In genomic region chr9:133113163-133113927, GRCh38 we compare ENCODE assay signal across 8 cellular contexts. TPM values are rescaled to one million over a fixed set of nuclear protein-coding genes. Genes with fewer than 3 reads are reported as not detected.
DNase-seq lines count a peak whose midpoint lies in the region; ATAC-seq and TF ChIP-seq lines count a peak whose summit lies in the region.

No MANE protein-coding gene starts in this region.

- no peaks in the 10 kb centered on the region for H3K36me3 ChIP-seq in hepatocyte (replicated peaks; ENCODE audit: insufficient read depth, low read depth)
- no peaks in the 10 kb centered on the region for H3K36me3 ChIP-seq in smooth muscle cell (ENCODE audit: low read depth)

- no peaks in the 10 kb centered on the region for H3K9me3 Mint-ChIP-seq in activated naive CD8-positive, alpha-beta T cell treated with anti-CD3 and anti-CD28 coated beads for 36 hours

- H2AFZ ChIP-seq in hepatocyte, result no peak overlapping the region
- no peak overlapping the region for H2AFZ ChIP-seq in smooth muscle cell (ENCODE audit: low read depth)

- H3K4me3 Mint-ChIP-seq in activated naive CD8-positive, alpha-beta T cell treated with anti-CD3 and anti-CD28 coated beads for 36 hours, result peak overlapping the region; percentile 40

- H3K27me3 Mint-ChIP-seq in activated naive CD8-positive, alpha-beta T cell treated with anti-CD3 and anti-CD28 coated beads for 36 hours, result no peaks in the 10 kb centered on the region

- DNase-seq in HK-2 (ENCODE audit: unreplicated experiment), result peak; percentile 57
- no peak for DNase-seq in activated naive CD8-positive, alpha-beta T cell treated with anti-CD3 and anti-CD28 coated beads for 36 hours
- DNase-seq in hepatocyte (ENCODE audit: low spot score), result no peak
- DNase-seq in smooth muscle cell (lab: John Stamatoyannopoulos, UW; ENCODE audit: unreplicated experiment), result no peak
- DNase-seq in effector CD4-positive, alpha-beta T cell, result no peak
- DNase-seq in hepatic stellate cell (ENCODE audit: low spot score), result no peak

- no peaks in the 10 kb centered on the region for H3K9me3 ChIP-seq in hepatocyte (ENCODE audit: low read depth)
- H3K9me3 ChIP-seq in smooth muscle cell (replicated peaks; ENCODE audit: low read depth), result no peaks in the 10 kb centered on the region

- peaks cover 1% of the 10 kb centered on the region for H3K36me3 Mint-ChIP-seq in activated naive CD8-positive, alpha-beta T cell treated with anti-CD3 and anti-CD28 coated beads for 36 hours

- no peak overlapping the region for H3K4me3 ChIP-seq in hepatocyte
- H3K4me3 ChIP-seq in smooth muscle cell, result no peak overlapping the region

- H3K4me1 Mint-ChIP-seq in activated naive CD8-positive, alpha-beta T cell treated with anti-CD3 and anti-CD28 coated beads for 36 hours, result peaks cover 47% of the 10 kb centered on the region

- H3K27ac ChIP-seq in hepatocyte, result peak overlapping the region; percentile 66
- peak overlapping the region; percentile 89 for H3K27ac ChIP-seq in smooth muscle cell (ENCODE audit: low read depth)

- H3K4me1 ChIP-seq in hepatocyte (ENCODE audit: insufficient read depth), result peaks cover 25% of the 10 kb centered on the region
- H3K4me1 ChIP-seq in smooth muscle cell (ENCODE audit: low read depth), result peaks cover 26% of the 10 kb centered on the region

- H3F3A ChIP-seq in smooth muscle cell (ENCODE audit: low read depth), result peaks cover 12% of the 10 kb centered on the region

- peak overlapping the region; percentile 64 for H3K9ac ChIP-seq in smooth muscle cell (ENCODE audit: low read depth)

- peak overlapping the region; percentile 56 for H3K27ac Mint-ChIP-seq in activated naive CD8-positive, alpha-beta T cell treated with anti-CD3 and anti-CD28 coated beads for 36 hours

- WGBS in hepatocyte (ENCODE audit: low lambda C conversion rate, missing lambda C conversion rate), result 83% methylated on average over 19 of the region's 19 CpGs
- WGBS in smooth muscle cell (ENCODE audit: low lambda C conversion rate), result 67% methylated on average over 19 of the region's 19 CpGs

- peaks cover 59% of the 10 kb centered on the region for H4K20me1 ChIP-seq in hepatocyte (ENCODE audit: insufficient read depth, poor library complexity, severe bottlenecking)
- H4K20me1 ChIP-seq in smooth muscle cell (ENCODE audit: low read depth), result peaks cover 89% of the 10 kb centered on the region

- ATAC-seq in GM19467 (IDR thresholded peaks at IDR 0.05; ENCODE audit: unreplicated experiment), result no peak
- ATAC-seq in HG02678 (IDR thresholded peaks at IDR 0.05; ENCODE audit: unreplicated experiment), result no peak

- peaks cover 67% of the 10 kb centered on the region for H3K79me2 ChIP-seq in hepatocyte
- peaks cover 17% of the 10 kb centered on the region for H3K79me2 ChIP-seq in smooth muscle cell (ENCODE audit: low read depth)

- no peaks in the 10 kb centered on the region for H3K9me2 ChIP-seq in hepatocyte (replicated peaks; ENCODE audit: insufficient read depth)

- no peak for TF ChIP-seq CTCF in hepatocyte (IDR thresholded peaks at IDR 0.05; ENCODE audit: poor library complexity)
- no peak for TF ChIP-seq CTCF in smooth muscle cell (IDR thresholded peaks at IDR 0.05; ENCODE audit: borderline replicate concordance, insufficient read depth, poor library complexity, severe bottlenecking)

- no peaks in the 10 kb centered on the region for H3K27me3 ChIP-seq in hepatocyte
- no peaks in the 10 kb centered on the region for H3K27me3 ChIP-seq in smooth muscle cell (ENCODE audit: low read depth)

- H3K4me2 ChIP-seq in hepatocyte, result peak overlapping the region; percentile 69
- H3K4me2 ChIP-seq in smooth muscle cell, result peak overlapping the region; percentile 72

RNA-seq across cellular contexts. Expression of gene RALGDS, which starts 7.7 kb away (rescaled TPM):
- 10 to 100 TPM; 50.3 to 51.9 TPM for total RNA-seq in activated naive CD8-positive, alpha-beta T cell treated with anti-CD3 and anti-CD28 coated beads for 36 hours
- total RNA-seq in hepatocyte, result 26.9 and 30.9 TPM in 2 replicates
- 48.0 and 51.7 TPM in 2 replicates for polyA plus RNA-seq in hepatocyte
- 27.8 and 28.5 TPM in 2 replicates for total RNA-seq in smooth muscle cell
- polyA plus RNA-seq in smooth muscle cell, result 37.7 and 43.7 TPM in 2 replicates

RNA-seq across cellular contexts. Expression of gene GBGT1, which starts 50.4 kb away (rescaled TPM):
- total RNA-seq in activated naive CD8-positive, alpha-beta T cell treated with anti-CD3 and anti-CD28 coated beads for 36 hours, result 1 to 10 TPM; 1.6 to 2.9 TPM
- 10.1 and 15.5 TPM in 2 replicates for total RNA-seq in hepatocyte
- 4.0 and 5.8 TPM in 2 replicates for polyA plus RNA-seq in hepatocyte
- 8.2 and 11.3 TPM in 2 replicates for total RNA-seq in smooth muscle cell
- 4.5 and 6.7 TPM in 2 replicates for polyA plus RNA-seq in smooth muscle cell

RNA-seq across cellular contexts. Expression of gene CEL, which starts 51.6 kb away (rescaled TPM):
- total RNA-seq in activated naive CD8-positive, alpha-beta T cell treated with anti-CD3 and anti-CD28 coated beads for 36 hours, result 1 to 10 TPM; 2.3 to 2.8 TPM
- total RNA-seq in hepatocyte (2.4 and 4.4 TPM in 2 replicates), smooth muscle cell (0.04 and 0.18 TPM in 2 replicates)
- polyA plus RNA-seq in hepatocyte (5.9 and 6.6 TPM in 2 replicates), smooth muscle cell (0.73 and 1.7 TPM in 2 replicates)
